ENCODE assay signal across 1 cellular context in the genomic region with DNA sequence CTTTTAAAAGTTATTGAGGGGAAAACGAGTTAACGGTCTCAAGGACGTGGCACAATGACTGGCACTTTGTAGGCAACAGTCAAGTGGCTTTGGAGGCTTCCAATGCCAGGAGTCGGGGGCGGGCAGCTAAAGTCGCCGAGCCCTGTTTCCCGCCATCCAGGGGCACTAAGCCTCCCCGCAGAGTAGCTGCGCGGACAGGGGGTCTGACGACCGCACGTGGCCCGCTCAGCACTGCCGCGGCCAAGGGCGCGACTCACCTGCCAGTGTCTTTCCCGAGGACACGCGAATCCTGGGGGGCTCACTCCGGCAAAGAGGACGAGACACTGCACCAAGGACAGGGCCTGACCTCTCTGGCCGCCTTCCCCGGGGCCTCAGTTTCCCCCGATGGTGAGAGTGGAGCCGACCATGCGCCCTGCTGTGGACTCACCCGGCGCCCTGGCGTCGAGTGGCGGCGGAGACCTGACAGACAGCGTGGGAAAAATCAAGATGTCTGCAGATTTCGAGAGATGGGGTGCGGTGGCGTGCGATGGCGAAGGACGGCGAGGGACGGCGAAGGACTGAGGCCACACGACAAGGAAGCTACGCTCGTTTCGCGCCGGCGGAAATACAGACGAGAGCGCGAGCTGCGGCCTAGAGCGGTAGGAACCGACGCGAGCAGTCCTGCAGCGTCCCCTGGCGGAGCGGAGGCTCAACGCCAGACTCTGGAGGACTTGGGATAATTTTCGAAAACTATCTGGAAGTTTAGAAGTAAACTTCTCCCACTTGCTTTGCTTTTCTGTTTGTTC.
TF ChIP-seq lines count a peak whose summit lies in the region.

SNHG17 (minus strand) TSS at position 559 of the 785 bp plus-strand sequence.

TF ChIP-seq in HEK293, 187 proteins besides CTCF, POLR2A, EP300 and RAD21 (continued from another document and continues in another):
- TF ChIP-seq, protein P1, sequence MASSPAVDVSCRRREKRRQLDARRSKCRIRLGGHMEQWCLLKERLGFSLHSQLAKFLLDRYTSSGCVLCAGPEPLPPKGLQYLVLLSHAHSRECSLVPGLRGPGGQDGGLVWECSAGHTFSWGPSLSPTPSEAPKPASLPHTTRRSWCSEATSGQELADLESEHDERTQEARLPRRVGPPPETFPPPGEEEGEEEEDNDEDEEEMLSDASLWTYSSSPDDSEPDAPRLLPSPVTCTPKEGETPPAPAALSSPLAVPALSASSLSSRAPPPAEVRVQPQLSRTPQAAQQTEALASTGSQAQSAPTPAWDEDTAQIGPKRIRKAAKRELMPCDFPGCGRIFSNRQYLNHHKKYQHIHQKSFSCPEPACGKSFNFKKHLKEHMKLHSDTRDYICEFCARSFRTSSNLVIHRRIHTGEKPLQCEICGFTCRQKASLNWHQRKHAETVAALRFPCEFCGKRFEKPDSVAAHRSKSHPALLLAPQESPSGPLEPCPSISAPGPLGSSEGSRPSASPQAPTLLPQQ (tag by site-specific recombination; IDR thresholded peaks at IDR 0.05), result peak; percentile 91
- TF ChIP-seq, protein P2, sequence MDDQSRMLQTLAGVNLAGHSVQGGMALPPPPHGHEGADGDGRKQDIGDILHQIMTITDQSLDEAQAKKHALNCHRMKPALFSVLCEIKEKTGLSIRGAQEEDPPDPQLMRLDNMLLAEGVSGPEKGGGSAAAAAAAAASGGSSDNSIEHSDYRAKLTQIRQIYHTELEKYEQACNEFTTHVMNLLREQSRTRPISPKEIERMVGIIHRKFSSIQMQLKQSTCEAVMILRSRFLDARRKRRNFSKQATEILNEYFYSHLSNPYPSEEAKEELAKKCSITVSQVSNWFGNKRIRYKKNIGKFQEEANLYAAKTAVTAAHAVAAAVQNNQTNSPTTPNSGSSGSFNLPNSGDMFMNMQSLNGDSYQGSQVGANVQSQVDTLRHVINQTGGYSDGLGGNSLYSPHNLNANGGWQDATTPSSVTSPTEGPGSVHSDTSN (CRISPR knock-in tag; IDR thresholded peaks at IDR 0.05), result peak; percentile 80; the same call in 1 of the 2 replicates
- peak; percentile 71 for TF ChIP-seq ZBTB8A (tag by site-specific recombination; IDR thresholded peaks at IDR 0.05)
- peak; percentile 74 for TF ChIP-seq ZNF558 (tag by site-specific recombination; IDR thresholded peaks at IDR 0.05)
- TF ChIP-seq KLF8 (tag by site-specific recombination; IDR thresholded peaks at IDR 0.05), result peak; percentile 93
- no peak for TF ChIP-seq HOXA7 (CRISPR knock-in tag; IDR thresholded peaks at IDR 0.05; ENCODE audit: borderline replicate concordance)
- TF ChIP-seq ZBTB20 (tag by site-specific recombination; IDR thresholded peaks at IDR 0.05), result peak; percentile 47; the same call in 1 of the 2 replicates
- TF ChIP-seq ZNF664 (tag by site-specific recombination; IDR thresholded peaks at IDR 0.05), result no peak
- TF ChIP-seq ZNF23 (tag by site-specific recombination; IDR thresholded peaks at IDR 0.05; ENCODE audit: borderline replicate concordance), result no peak
- TF ChIP-seq ZNF776 (tag by site-specific recombination; IDR thresholded peaks at IDR 0.05; ENCODE audit: borderline replicate concordance), result no peak
- peak; percentile 62; the same call in 1 of the 2 replicates for TF ChIP-seq ZNF600 (tag by site-specific recombination; IDR thresholded peaks at IDR 0.05)
- TF ChIP-seq SP7 (tag by site-specific recombination; IDR thresholded peaks at IDR 0.05), result peak; percentile 96
- peak; percentile 73 for TF ChIP-seq SCRT2 (tag by site-specific recombination; IDR thresholded peaks at IDR 0.05)
- no peak for TF ChIP-seq ZFP41 (tag by site-specific recombination; IDR thresholded peaks at IDR 0.05; ENCODE audit: borderline replicate concordance)
- no peak for TF ChIP-seq ZNF19 (tag by site-specific recombination; IDR thresholded peaks at IDR 0.05; ENCODE audit: low read depth)
- TF ChIP-seq ZNF302 (tag by site-specific recombination; IDR thresholded peaks at IDR 0.05; ENCODE audit: low read depth), result no peak
- TF ChIP-seq, protein P3, sequence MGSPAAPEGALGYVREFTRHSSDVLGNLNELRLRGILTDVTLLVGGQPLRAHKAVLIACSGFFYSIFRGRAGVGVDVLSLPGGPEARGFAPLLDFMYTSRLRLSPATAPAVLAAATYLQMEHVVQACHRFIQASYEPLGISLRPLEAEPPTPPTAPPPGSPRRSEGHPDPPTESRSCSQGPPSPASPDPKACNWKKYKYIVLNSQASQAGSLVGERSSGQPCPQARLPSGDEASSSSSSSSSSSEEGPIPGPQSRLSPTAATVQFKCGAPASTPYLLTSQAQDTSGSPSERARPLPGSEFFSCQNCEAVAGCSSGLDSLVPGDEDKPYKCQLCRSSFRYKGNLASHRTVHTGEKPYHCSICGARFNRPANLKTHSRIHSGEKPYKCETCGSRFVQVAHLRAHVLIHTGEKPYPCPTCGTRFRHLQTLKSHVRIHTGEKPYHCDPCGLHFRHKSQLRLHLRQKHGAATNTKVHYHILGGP (tag by site-specific recombination; IDR thresholded peaks at IDR 0.05), result no peak
- TF ChIP-seq ZNF660 (tag by site-specific recombination; IDR thresholded peaks at IDR 0.05), result no peak
- TF ChIP-seq, protein P4, sequence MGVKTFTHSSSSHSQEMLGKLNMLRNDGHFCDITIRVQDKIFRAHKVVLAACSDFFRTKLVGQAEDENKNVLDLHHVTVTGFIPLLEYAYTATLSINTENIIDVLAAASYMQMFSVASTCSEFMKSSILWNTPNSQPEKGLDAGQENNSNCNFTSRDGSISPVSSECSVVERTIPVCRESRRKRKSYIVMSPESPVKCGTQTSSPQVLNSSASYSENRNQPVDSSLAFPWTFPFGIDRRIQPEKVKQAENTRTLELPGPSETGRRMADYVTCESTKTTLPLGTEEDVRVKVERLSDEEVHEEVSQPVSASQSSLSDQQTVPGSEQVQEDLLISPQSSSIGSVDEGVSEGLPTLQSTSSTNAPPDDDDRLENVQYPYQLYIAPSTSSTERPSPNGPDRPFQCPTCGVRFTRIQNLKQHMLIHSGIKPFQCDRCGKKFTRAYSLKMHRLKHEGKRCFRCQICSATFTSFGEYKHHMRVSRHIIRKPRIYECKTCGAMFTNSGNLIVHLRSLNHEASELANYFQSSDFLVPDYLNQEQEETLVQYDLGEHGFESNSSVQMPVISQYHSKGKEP (tag by site-specific recombination; IDR thresholded peaks at IDR 0.05), result peak; percentile 69; the same call in 1 of the 2 replicates
- TF ChIP-seq, protein P5, sequence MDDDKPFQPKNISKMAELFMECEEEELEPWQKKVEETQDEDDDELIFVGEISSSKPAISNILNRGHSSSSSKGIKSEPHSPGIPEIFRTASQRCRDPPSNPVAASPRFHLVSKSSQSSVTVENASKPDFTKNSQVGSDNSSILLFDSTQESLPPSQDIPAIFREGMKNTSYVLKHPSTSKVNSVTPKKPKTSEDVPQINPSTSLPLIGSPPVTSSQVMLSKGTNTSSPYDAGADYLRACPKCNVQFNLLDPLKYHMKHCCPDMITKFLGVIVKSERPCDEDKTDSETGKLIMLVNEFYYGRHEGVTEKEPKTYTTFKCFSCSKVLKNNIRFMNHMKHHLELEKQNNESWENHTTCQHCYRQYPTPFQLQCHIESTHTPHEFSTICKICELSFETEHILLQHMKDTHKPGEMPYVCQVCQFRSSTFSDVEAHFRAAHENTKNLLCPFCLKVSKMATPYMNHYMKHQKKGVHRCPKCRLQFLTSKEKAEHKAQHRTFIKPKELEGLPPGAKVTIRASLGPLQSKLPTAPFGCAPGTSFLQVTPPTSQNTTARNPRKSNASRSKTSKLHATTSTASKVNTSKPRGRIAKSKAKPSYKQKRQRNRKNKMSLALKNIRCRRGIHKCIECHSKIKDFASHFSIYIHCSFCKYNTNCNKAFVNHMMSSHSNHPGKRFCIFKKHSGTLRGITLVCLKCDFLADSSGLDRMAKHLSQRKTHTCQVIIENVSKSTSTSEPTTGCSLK (tag by site-specific recombination; IDR thresholded peaks at IDR 0.05), result no peak
- TF ChIP-seq ZNF366 (tag by site-specific recombination; conservative IDR thresholded peaks at IDR 0.05), result peak; percentile 49; the same call in 1 of the 2 replicates
- peak; percentile 85 for TF ChIP-seq ZNF610 (tag by site-specific recombination; IDR thresholded peaks at IDR 0.05; ENCODE audit: borderline replicate concordance)
- no peak for TF ChIP-seq ZNF585B (tag by site-specific recombination; IDR thresholded peaks at IDR 0.05)
- no peak for TF ChIP-seq MYNN (tag by site-specific recombination; IDR thresholded peaks at IDR 0.05; ENCODE audit: borderline replicate concordance)
- peak; percentile 81 for TF ChIP-seq ZNF785 (tag by site-specific recombination; IDR thresholded peaks at IDR 0.05)
- no peak for TF ChIP-seq ZNF791 (tag by site-specific recombination; IDR thresholded peaks at IDR 0.05)
- TF ChIP-seq PRDM1 (tag by site-specific recombination; IDR thresholded peaks at IDR 0.05), result no peak
- no peak for TF ChIP-seq ZNF175 (tag by site-specific recombination; IDR thresholded peaks at IDR 0.05)
- peak; percentile 77 for TF ChIP-seq ZNF335 (tag by site-specific recombination; conservative IDR thresholded peaks at IDR 0.05)
- TF ChIP-seq ZNF214 (tag by site-specific recombination; IDR thresholded peaks at IDR 0.05; ENCODE audit: borderline replicate concordance), result no peak
- no peak for TF ChIP-seq SCRT1 (tag by site-specific recombination; IDR thresholded peaks at IDR 0.05; ENCODE audit: borderline replicate concordance)
- TF ChIP-seq OVOL3 (tag by site-specific recombination; IDR thresholded peaks at IDR 0.05), result peak; percentile 73
- TF ChIP-seq PRDM6 (tag by site-specific recombination; IDR thresholded peaks at IDR 0.05), result no peak
- TF ChIP-seq ZBTB1 (tag by site-specific recombination; IDR thresholded peaks at IDR 0.05), result 0 out of 2 replicates have a peak, but pooled peaks have one; percentile 55
- no peak for TF ChIP-seq ZNF292 (tag by site-specific recombination; IDR thresholded peaks at IDR 0.05; ENCODE audit: borderline replicate concordance, low read depth)
- TF ChIP-seq ZSCAN5A (tag by site-specific recombination; IDR thresholded peaks at IDR 0.05), result peak; percentile 97
- TF ChIP-seq, protein P6, sequence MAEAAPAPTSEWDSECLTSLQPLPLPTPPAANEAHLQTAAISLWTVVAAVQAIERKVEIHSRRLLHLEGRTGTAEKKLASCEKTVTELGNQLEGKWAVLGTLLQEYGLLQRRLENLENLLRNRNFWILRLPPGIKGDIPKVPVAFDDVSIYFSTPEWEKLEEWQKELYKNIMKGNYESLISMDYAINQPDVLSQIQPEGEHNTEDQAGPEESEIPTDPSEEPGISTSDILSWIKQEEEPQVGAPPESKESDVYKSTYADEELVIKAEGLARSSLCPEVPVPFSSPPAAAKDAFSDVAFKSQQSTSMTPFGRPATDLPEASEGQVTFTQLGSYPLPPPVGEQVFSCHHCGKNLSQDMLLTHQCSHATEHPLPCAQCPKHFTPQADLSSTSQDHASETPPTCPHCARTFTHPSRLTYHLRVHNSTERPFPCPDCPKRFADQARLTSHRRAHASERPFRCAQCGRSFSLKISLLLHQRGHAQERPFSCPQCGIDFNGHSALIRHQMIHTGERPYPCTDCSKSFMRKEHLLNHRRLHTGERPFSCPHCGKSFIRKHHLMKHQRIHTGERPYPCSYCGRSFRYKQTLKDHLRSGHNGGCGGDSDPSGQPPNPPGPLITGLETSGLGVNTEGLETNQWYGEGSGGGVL (tag by site-specific recombination; IDR thresholded peaks at IDR 0.05), result 0 out of 2 replicates have a peak, but pooled peaks have one; percentile 18
- TF ChIP-seq ZNF416 (tag by site-specific recombination; IDR thresholded peaks at IDR 0.05), result no peak
- TF ChIP-seq ZNF239 (tag by site-specific recombination; IDR thresholded peaks at IDR 0.05), result peak; percentile 80; the same call in 1 of the 2 replicates
- TF ChIP-seq PRDM4 (tag by site-specific recombination; IDR thresholded peaks at IDR 0.05), result peak; percentile 78; the same call in 1 of the 2 replicates
- TF ChIP-seq ZNF266 (tag by site-specific recombination; IDR thresholded peaks at IDR 0.05; ENCODE audit: low read depth), result no peak
- TF ChIP-seq ZNF48 (tag by site-specific recombination; IDR thresholded peaks at IDR 0.05), result no peak
